ENCODE assay signal across 17 cellular contexts in genomic region chr16:57145046-57145963, GRCh38. TPM values are rescaled to one million over a fixed set of nuclear protein-coding genes. Genes with fewer than 3 reads are reported as not detected.
A peak's percentile ranks its signal among the peaks of the same experiment; 100 is the strongest.
DNase-seq lines count a peak whose midpoint lies in the region; ATAC-seq and TF ChIP-seq lines count a peak whose summit lies in the region.
"Had no signal": no experiment of that assay in that cellular context is flagged by ENCODE, and none has a peak within 500 bp of the region (broad histone marks: within the 10 kb centered on the region; RNA-seq: fewer than 3 reads in every experiment).

No MANE protein-coding gene starts in this region.

- POLR2A ChIA-PET in CD8-positive, alpha-beta memory T cell (lab: Charles Lee) = interaction anchor here (0.6 to 1.7 kb wide), 2 partner anchors 16 to 21 kb away, joined by 4 read pairs; no protein-coding TSS in a partner anchor

- peaks cover 27 to 29% (median 29%) of the 10 kb centered on the region in 3 donors for H3K4me1 Mint-ChIP-seq in CD8-positive, alpha-beta memory T cell
- H3K4me1 Mint-ChIP-seq in endothelial cell (ENCODE audit: unreplicated experiment) (peaks cover 69% of the 10 kb centered on the region), neural crest cell (peaks cover 69% of the 10 kb centered on the region)

- no peaks in the 10 kb centered on the region for H3K9me3 ChIP-seq in CD8-positive, alpha-beta memory T cell (ENCODE audit: low read length)
- H3K9me3 ChIP-seq: suprapubic skin had no signal

- no peaks in the 10 kb centered on the region for H3K36me3 ChIP-seq in CD8-positive, alpha-beta memory T cell (ENCODE audit: insufficient read depth, low read length)
- H3K36me3 ChIP-seq: suprapubic skin had no signal

- CTCF ChIA-PET in CD8-positive, alpha-beta memory T cell (lab: Charles Lee) = interaction anchor here (1.2 kb wide), 1 partner anchor 11 kb away, joined by 3 read pairs; no protein-coding TSS in a partner anchor

- peaks cover 45% of the 10 kb centered on the region for H3K4me1 ChIP-seq in CD8-positive, alpha-beta memory T cell (ENCODE audit: insufficient read depth, low read length)

- no peak for TF ChIP-seq POLR2A in NB4 (IDR thresholded peaks at IDR 0.05; ENCODE audit: extremely low read depth, insufficient read length)

- H3K27ac Mint-ChIP-seq in CD8-positive, alpha-beta memory T cell = peak overlapping the region in 6 of 8 donors; percentile 23 to 84 (median 56)
- H3K27ac Mint-ChIP-seq in endothelial cell (ENCODE audit: unreplicated experiment) (peak overlapping the region; percentile 97), neural crest cell (ENCODE audit: unreplicated experiment) (peak overlapping the region; percentile 20)
- H3K27ac Mint-ChIP-seq: HFFc6 had no signal

- TF ChIP-seq CTCF in NB4 (IDR thresholded peaks at IDR 0.05; ENCODE audit: low read depth, low read length) (no peak), endothelial cell (IDR thresholded peaks at IDR 0.05; ENCODE audit: unreplicated experiment) (no peak), neural crest cell (conservative IDR thresholded peaks at IDR 0.05) (no peak), foreskin fibroblast (IDR thresholded peaks at IDR 0.05; ENCODE audit: low read depth, low read length) (no peak)

- DNase-seq in CD8-positive, alpha-beta memory T cell = no peak
- DNase-seq in NB4 (ENCODE audit: low read depth) (peak; percentile 59), endothelial cell (ENCODE audit: low spot score) (no peak), neural crest cell (ENCODE audit: low read depth, low spot score) (no peak), NCI-H526 treated with DMSO at 0.1 percent for 48 hours (lab: John Stamatoyannopoulos, UW) (no peak), foreskin fibroblast (no peak), COLO829 (ENCODE audit: low spot score) (no peak)
- DNase-seq: activated CD4-positive, alpha-beta T cell treated with anti-CD3 and anti-CD28 coated beads for 1 hour; activated T-cell treated with anti-CD3 and anti-CD28 coated beads, Interleukin-2, amount 50 U/mL, for 1 hour; amniotic stem cell; EL; HFFc6; NCI-H1436 treated with DMSO at 0.1 percent for 48 hours; SW 1271 had no signal

- no peaks in the 10 kb centered on the region for H3K27me3 Mint-ChIP-seq in CD8-positive, alpha-beta memory T cell
- H3K27me3 Mint-ChIP-seq in endothelial cell (ENCODE audit: unreplicated experiment) (peaks cover 27% of the 10 kb centered on the region), neural crest cell (ENCODE audit: low read depth) (peaks cover 4% of the 10 kb centered on the region)

- no peak overlapping the region for H3K4me3 Mint-ChIP-seq in CD8-positive, alpha-beta memory T cell
- peak overlapping the region; percentile 80 for H3K4me3 Mint-ChIP-seq in endothelial cell (ENCODE audit: unreplicated experiment)
- H3K4me3 Mint-ChIP-seq in neural crest cell = peak overlapping the region; percentile 47
- H3K4me3 Mint-ChIP-seq: HFFc6 had no signal

- no peak overlapping the region for H3K27ac ChIP-seq in CD8-positive, alpha-beta memory T cell (ENCODE audit: low read depth, low read length)
- H3K27ac ChIP-seq: suprapubic skin had no signal

- H3K9me3 Mint-ChIP-seq in CD8-positive, alpha-beta memory T cell = no peaks in the 10 kb centered on the region
- no peaks in the 10 kb centered on the region for H3K9me3 Mint-ChIP-seq in endothelial cell (ENCODE audit: unreplicated experiment)
- H3K9me3 Mint-ChIP-seq in neural crest cell = no peaks in the 10 kb centered on the region
- H3K9me3 Mint-ChIP-seq: HFFc6 had no signal

- no peaks in the 10 kb centered on the region for H3K27me3 ChIP-seq in CD8-positive, alpha-beta memory T cell (ENCODE audit: insufficient read depth, low read length, poor library complexity, severe bottlenecking)
- H3K27me3 ChIP-seq: suprapubic skin had no signal

- H3K36me3 Mint-ChIP-seq in CD8-positive, alpha-beta memory T cell = peaks cover 0 to 31% (median 3%) of the 10 kb centered on the region in 3 donors
- H3K36me3 Mint-ChIP-seq in endothelial cell (ENCODE audit: low read depth, unreplicated experiment) = peaks cover 23% of the 10 kb centered on the region
- no peaks in the 10 kb centered on the region for H3K36me3 Mint-ChIP-seq in neural crest cell (ENCODE audit: low read depth)

- ATAC-seq in HG03196 (IDR thresholded peaks at IDR 0.05; ENCODE audit: unreplicated experiment) = no peak
- ATAC-seq: Panc1 had no signal

- no peak overlapping the region for H3K4me3 ChIP-seq in CD8-positive, alpha-beta memory T cell (ENCODE audit: low read length)
- H3K4me3 ChIP-seq in NB4 (ENCODE audit: low read depth, low read length) (no peak overlapping the region), foreskin fibroblast (ENCODE audit: low read depth in 1 of 2, low read length in 2 of 2) (no peak overlapping the region)
- H3K4me3 ChIP-seq: suprapubic skin had no signal

RNA-seq across cellular contexts. Expression of gene PSME3IP1, which starts 40.5 kb away (rescaled TPM):
- 100 to 1,000 TPM; 103 to 111 TPM for total RNA-seq in CD8-positive, alpha-beta memory T cell
- 62.3 TPM for polyA plus RNA-seq in CD8-positive, alpha-beta memory T cell
- total RNA-seq in endothelial cell (ENCODE audit: unreplicated experiment) = 84.8 TPM
- 102 and 108 TPM in 2 replicates for total RNA-seq in neural crest cell

RNA-seq across cellular contexts. Expression of gene RSPRY1, which starts 40.8 kb away (rescaled TPM):
- total RNA-seq in CD8-positive, alpha-beta memory T cell = 10 to 100 TPM; 33.3 to 36.6 TPM
- polyA plus RNA-seq in CD8-positive, alpha-beta memory T cell = 41.0 TPM
- 63.0 TPM for total RNA-seq in endothelial cell (ENCODE audit: unreplicated experiment)
- 46.8 and 53.4 TPM in 2 replicates for total RNA-seq in neural crest cell

RNA-seq across cellular contexts. Expression of gene CPNE2, which starts 52.9 kb away (rescaled TPM):
- total RNA-seq in CD8-positive, alpha-beta memory T cell = 1 to 10 TPM; 9.4 TPM
- 90.4 TPM for polyA plus RNA-seq in CD8-positive, alpha-beta memory T cell
- total RNA-seq in endothelial cell (ENCODE audit: unreplicated experiment) (145 TPM), neural crest cell (33.1 and 36.9 TPM in 2 replicates)

Comparison
In these comparisons a context has a peak if more than half of its experiments do, and no peak if none do; other contexts are left out.
1. H3K27ac Mint-ChIP-seq: peak in every context shown above with its lines; median percentile 97 in endothelial cell; 56 in CD8-positive, alpha-beta memory T cell; 20 in neural crest cell.
2. H3K4me3 Mint-ChIP-seq: peak in endothelial cell (single experiment) and neural crest cell (single experiment); none in CD8-positive, alpha-beta memory T cell (0 of 7).